19 cellular contexts compared by ENCODE assay signal in genomic region chr11:115180272-115180671, GRCh38.
DNase-seq lines count a peak whose midpoint lies in the region; TF ChIP-seq lines count a peak whose summit lies in the region.
"Had no signal": no experiment of that assay in that cellular context is flagged by ENCODE, and none has a peak within 500 bp of the region (broad histone marks: within the 10 kb centered on the region; RNA-seq: fewer than 3 reads in every experiment).

No MANE protein-coding gene starts in this region.

- TF ChIP-seq CTCF in nephron (IDR thresholded peaks at IDR 0.05; ENCODE audit: unreplicated experiment in 3 of 3) (no peak), progenitor cell of endocrine pancreas (IDR thresholded peaks at IDR 0.05; ENCODE audit: unreplicated experiment) (no peak)

- peaks cover 4% of the 10 kb centered on the region for H3K27me3 Mint-ChIP-seq in nephron (ENCODE audit: low read depth)
- H3K27me3 Mint-ChIP-seq in progenitor cell of endocrine pancreas: no peaks in the 10 kb centered on the region
- H3K27me3 Mint-ChIP-seq: CD4-positive, alpha-beta T cell had no signal

- H3K4me3 Mint-ChIP-seq in nephron: peak overlapping the region in 2 of 3 experiments; percentile 1 to 16
- H3K4me3 Mint-ChIP-seq in progenitor cell of endocrine pancreas (ENCODE audit: low read depth): no peak overlapping the region
- H3K4me3 Mint-ChIP-seq: CD4-positive, alpha-beta T cell; GM23338; IgD-negative memory B cell had no signal

- peak; percentile 47 for DNase-seq in Ammon's horn (ENCODE audit: low spot score)
- peak; percentile 48 to 84 (median 52) for DNase-seq in NCI-H1417 (lab: John Stamatoyannopoulos, UW)
- DNase-seq in NCI-H82 (lab: John Stamatoyannopoulos, UW): peak; percentile 79
- DNase-seq in superior temporal gyrus (ENCODE audit: extremely low spot score): no peak
- no peak for DNase-seq in progenitor cell of endocrine pancreas (ENCODE audit: low spot score, unreplicated experiment)
- DNase-seq in UCSD-AML1 (lab: John Stamatoyannopoulos, UW; ENCODE audit: unreplicated experiment): no peak
- DNase-seq in activated naive CD4-positive, alpha-beta T cell treated with anti-CD3 and anti-CD28 coated beads, Interleukin-2, amount 50 U/mL, for 16 hours: no peak
- DNase-seq: Caco-2; CD4-positive, alpha-beta T cell; DMS 273 treated with DMSO at 0.1 percent for 48 hours; NCI-H1436; NCI-H187 treated with DMSO at 0.1 percent for 48 hours; NCI-H2107; Peyer's patch; SJCRH30; T-helper 1 cell had no signal

- H3K36me3 Mint-ChIP-seq in nephron (ENCODE audit: low read depth) (peaks cover 17% of the 10 kb centered on the region), progenitor cell of endocrine pancreas (ENCODE audit: insufficient read depth) (peaks cover 12% of the 10 kb centered on the region)
- H3K36me3 Mint-ChIP-seq: IgD-negative memory B cell had no signal

- no peaks in the 10 kb centered on the region for H3K9me3 Mint-ChIP-seq in nephron
- H3K9me3 Mint-ChIP-seq in progenitor cell of endocrine pancreas (ENCODE audit: low read depth): no peaks in the 10 kb centered on the region
- H3K9me3 Mint-ChIP-seq: CD4-positive, alpha-beta T cell; GM23338; IgD-negative memory B cell had no signal

- H3K27ac Mint-ChIP-seq in nephron (peak overlapping the region; percentile 12 to 88 (median 52)), progenitor cell of endocrine pancreas (no peak overlapping the region)
- H3K27ac Mint-ChIP-seq: CD4-positive, alpha-beta T cell; GM23338; IgD-negative memory B cell had no signal

- H3K4me1 Mint-ChIP-seq in nephron (peaks cover 73% of the 10 kb centered on the region), progenitor cell of endocrine pancreas (ENCODE audit: low read depth) (peaks cover 17% of the 10 kb centered on the region)
- H3K4me1 Mint-ChIP-seq: IgD-negative memory B cell had no signal

Comparison
In these comparisons a context has a peak if more than half of its experiments do, and no peak if none do; other contexts are left out.
1. DNase-seq: peak in Ammon's horn (single experiment), NCI-H1417 (3 of 3) and NCI-H82 (single experiment); none in superior temporal gyrus (single experiment), progenitor cell of endocrine pancreas (single experiment), UCSD-AML1 (single experiment) and activated naive CD4-positive, alpha-beta T cell treated with anti-CD3 and anti-CD28 coated beads, Interleukin-2, amount 50 U/mL, for 16 hours (single experiment).